8 cellular contexts compared by ENCODE assay signal in the genomic region with DNA sequence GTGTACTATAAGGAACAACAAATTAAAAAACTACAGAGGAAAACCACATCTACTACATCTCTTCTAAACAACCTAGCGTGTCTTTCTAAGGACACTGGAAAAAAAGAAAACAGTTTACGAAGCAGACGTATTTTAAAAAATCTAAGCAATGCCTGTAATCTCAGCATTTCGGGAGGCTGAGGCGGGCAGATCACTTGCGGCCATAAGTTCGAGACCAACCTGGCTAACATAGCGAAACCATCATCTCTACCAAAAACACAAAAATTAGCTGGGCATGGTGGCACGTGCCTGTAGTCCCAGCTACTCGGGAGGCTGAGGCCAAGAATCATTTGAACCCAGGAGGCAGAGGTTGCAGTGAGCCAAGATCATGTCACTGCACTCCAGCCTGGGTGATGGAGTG. TPM values are rescaled to one million over a fixed set of nuclear protein-coding genes. Genes with fewer than 3 reads are reported as not detected.
DNase-seq lines count a peak whose midpoint lies in the region; ATAC-seq, FAIRE-seq and TF ChIP-seq lines count a peak whose summit lies in the region.
"Not testable (repeated sequence)": the region's sequence is repeated elsewhere in the genome, so short reads cannot be mapped to it uniquely, and the experiment has no call there.

No MANE protein-coding gene starts in this region.

- not testable (repeated sequence) for H3K4me1 ChIP-seq in GM23338 (ENCODE audit: insufficient read depth); PC-9 (replicated peaks; ENCODE audit: insufficient read depth); GM12878 (ENCODE audit: control insufficient read depth, insufficient read depth, low read length)

- TF ChIP-seq RAD21 in GM12878 (IDR thresholded peaks at IDR 0.05; ENCODE audit: insufficient read depth, low read depth, low read length) = not testable (repeated sequence)

- intact Hi-C loops in PC-9 (cut with micrococcal nuclease; ENCODE audit: unreplicated experiment); activated CD4-positive, alpha-beta memory T cell treated with anti-CD3 and anti-CD28 coated beads for 36 hours (cut with micrococcal nuclease); GM12878 (cut with micrococcal nuclease; ENCODE audit: unreplicated experiment): not testable (repeated sequence)

- POLR2A ChIA-PET in PC-9 (lab: Charles Lee; ENCODE audit: unreplicated experiment); activated CD4-positive, alpha-beta memory T cell treated with anti-CD3 and anti-CD28 coated beads for 36 hours (lab: Charles Lee): not testable (repeated sequence)
- POLR2A ChIA-PET in GM12878 (lab: Charles Lee) = interaction anchor here (0.6 to 1.1 kb wide), 4 partner anchors 25 to 248 kb away, joined by 3 to 4 read pairs (median 3); no protein-coding TSS in a partner anchor

- not testable (repeated sequence) for H3K79me2 ChIP-seq in GM23338 (replicated peaks; ENCODE audit: insufficient read depth); PC-9 (ENCODE audit: low read depth); GM12878 (ENCODE audit: control insufficient read depth, insufficient read depth, low read length)

- TF ChIP-seq CTCF in GM23338 (conservative IDR thresholded peaks at IDR 0.05; ENCODE audit: low read depth in 2 of 2); PC-9 (conservative IDR thresholded peaks at IDR 0.05); GM12878 (IDR thresholded peaks at IDR 0.05 in 2 of 3, conservative IDR thresholded peaks at IDR 0.05 in 1 of 3; ENCODE audit: control insufficient read depth in 2 of 3, extremely low read depth in 1 of 3, insufficient read depth in 1 of 3, low read depth in 3 of 3, low read length in 3 of 3); osteocyte (IDR thresholded peaks at IDR 0.05): not testable (repeated sequence)

- not testable (repeated sequence) for H3K4me1 Mint-ChIP-seq in GM23338; activated T-helper 17 cell treated with anti-CD3 and anti-CD28 coated beads, Interleukin-2, amount 50 U/mL, for 72 hours; effector memory CD8-positive, alpha-beta T cell (ENCODE audit: low read depth in 2 of 2); osteocyte (ENCODE audit: unreplicated experiment)
- H3K4me1 Mint-ChIP-seq in activated CD4-positive, alpha-beta memory T cell treated with anti-CD3 and anti-CD28 coated beads for 36 hours (ENCODE audit: low read depth) = peaks cover 16% of the 10 kb centered on the region
- H3K4me1 Mint-ChIP-seq in stimulated activated naive B cell treated with anti-CD40 and anti-IgM and Interleukin-4, amounts not matched to agents 10 μg/mL and 1 μg/mL and 100 μg/mL, for 72 hours = peaks cover 15 to 33% of the 10 kb centered on the region in 2 donors

- not testable (repeated sequence) for H3F3A ChIP-seq in GM23338 (replicated peaks; ENCODE audit: low read depth)
- peaks cover 10% of the 10 kb centered on the region; the same call in 1 of the 2 replicates for H3F3A ChIP-seq in PC-9 (ENCODE audit: insufficient read depth, low read depth)

- in situ Hi-C loops in GM12878 (cut with MboI) = not testable (repeated sequence)

- H3K9ac ChIP-seq in GM12878 (ENCODE audit: control insufficient read depth, insufficient read depth, low read length) = not testable (repeated sequence)

- H3K36me3 ChIP-seq in GM23338 (ENCODE audit: insufficient read depth); PC-9 (ENCODE audit: low read depth); GM12878 (ENCODE audit: control insufficient read depth in 2 of 2, insufficient read depth in 2 of 2, low read length in 1 of 2): not testable (repeated sequence)

- H4K20me1 ChIP-seq in GM23338 (replicated peaks; ENCODE audit: insufficient read depth); PC-9 (ENCODE audit: insufficient read depth); GM12878 (ENCODE audit: control insufficient read depth, insufficient read depth): not testable (repeated sequence)

- H3K4me3 Mint-ChIP-seq in GM23338; activated CD4-positive, alpha-beta memory T cell treated with anti-CD3 and anti-CD28 coated beads for 36 hours; activated T-helper 17 cell treated with anti-CD3 and anti-CD28 coated beads, Interleukin-2, amount 50 U/mL, for 72 hours; effector memory CD8-positive, alpha-beta T cell; osteocyte (ENCODE audit: unreplicated experiment): not testable (repeated sequence)
- H3K4me3 Mint-ChIP-seq in stimulated activated naive B cell treated with anti-CD40 and anti-IgM and Interleukin-4, amounts not matched to agents 10 μg/mL and 1 μg/mL and 100 μg/mL, for 72 hours = peak overlapping the region; percentile 43 to 44

- TF ChIP-seq POLR2A in GM12878 (IDR thresholded peaks at IDR 0.05; ENCODE audit: low read depth, low read length) = not testable (repeated sequence)

- RAD21 ChIA-PET in GM12878 (lab: Charles Lee; ENCODE audit: unreplicated experiment) = interaction anchor here (0.6 to 1.4 kb wide), 6 partner anchors 34 to 288 kb away, joined by 3 to 12 read pairs (median 4); a partner anchor contains a TSS

- H3K27ac ChIP-seq in GM23338 (ENCODE audit: low read depth) = not testable (repeated sequence)
- H3K27ac ChIP-seq in PC-9 (peak overlapping the region; percentile 8; the same call in 1 of the 2 replicates), GM12878 (ENCODE audit: control insufficient read depth, insufficient read depth) (peak overlapping the region; percentile 24; the same call in 1 of the 2 replicates)

- TF ChIP-seq EP300 in GM12878 (IDR thresholded peaks at IDR 0.05; ENCODE audit: borderline replicate concordance in 1 of 2, control insufficient read depth in 1 of 2, low read depth in 2 of 2, low read length in 2 of 2) = not testable (repeated sequence)

- not testable (repeated sequence) for BruUV-seq in PC-9 (replicated peaks; lab: Mats Ljungman, UMichigan); GM12878 (replicated peaks; lab: Mats Ljungman, UMichigan)

- SMC1A ChIA-PET in GM12878 (lab: Charles Lee; ENCODE audit: uncharacterized antibody, unreplicated experiment) = interaction anchor here (0.7 to 1.6 kb wide), 11 partner anchors 9 to 137 kb away, joined by 3 to 7 read pairs (median 4); no protein-coding TSS in a partner anchor

- not testable (repeated sequence) for FAIRE-seq in GM12878 (lab: Jason Lieb, UNC)

- H3K36me3 Mint-ChIP-seq in GM23338 (ENCODE audit: low read depth) = peaks cover 64% of the 10 kb centered on the region; the same call in 2 of the 3 replicates
- H3K36me3 Mint-ChIP-seq in activated CD4-positive, alpha-beta memory T cell treated with anti-CD3 and anti-CD28 coated beads for 36 hours = peaks cover 33% of the 10 kb centered on the region
- H3K36me3 Mint-ChIP-seq in activated T-helper 17 cell treated with anti-CD3 and anti-CD28 coated beads, Interleukin-2, amount 50 U/mL, for 72 hours (ENCODE audit: low read depth) = peaks cover 94% of the 10 kb centered on the region
- H3K36me3 Mint-ChIP-seq in effector memory CD8-positive, alpha-beta T cell (ENCODE audit: insufficient read depth) = peaks cover 59% of the 10 kb centered on the region
- H3K36me3 Mint-ChIP-seq in osteocyte (ENCODE audit: unreplicated experiment) = peaks cover 48% of the 10 kb centered on the region
- H3K36me3 Mint-ChIP-seq in stimulated activated naive B cell treated with anti-CD40 and anti-IgM and Interleukin-4, amounts not matched to agents 10 μg/mL and 1 μg/mL and 100 μg/mL, for 72 hours = peaks cover 24 to 35% of the 10 kb centered on the region in 2 donors

- not testable (repeated sequence) for H3K4me3 ChIP-seq in GM23338, PC-9, GM12878

- CTCF ChIA-PET in PC-9 (lab: Charles Lee); activated CD4-positive, alpha-beta memory T cell treated with anti-CD3 and anti-CD28 coated beads for 36 hours (lab: Charles Lee): not testable (repeated sequence)
- CTCF ChIA-PET in GM12878 (lab: Yijun Ruan, JAX) = interaction anchor here (0.8 kb wide), 1 partner anchor 74 kb away, joined by 6 read pairs; no protein-coding TSS in a partner anchor

- ATAC-seq in GM23338; activated T-helper 17 cell treated with anti-CD3 and anti-CD28 coated beads, Interleukin-2, amount 50 U/mL, for 72 hours (replicated peaks); GM12878; effector memory CD8-positive, alpha-beta T cell (replicated peaks); stimulated activated naive B cell treated with anti-CD40 and anti-IgM and Interleukin-4, amounts not matched to agents 10 μg/mL and 1 μg/mL and 100 μg/mL, for 72 hours (replicated peaks): not testable (repeated sequence)

- H3K9me3 ChIP-seq in PC-9 (ENCODE audit: insufficient read depth, low read depth); GM12878 (replicated peaks; ENCODE audit: control insufficient read depth, insufficient read depth, low read length): not testable (repeated sequence)

- H3K27me3 ChIP-seq in GM23338 (ENCODE audit: insufficient read depth); PC-9 (ENCODE audit: insufficient read depth, low read depth); GM12878 (replicated peaks in 1 of 2; ENCODE audit: control insufficient read depth in 2 of 2, insufficient read depth in 2 of 2, low read length in 1 of 2): not testable (repeated sequence)

- DNase-seq in GM23338 (ENCODE audit: low spot score); PC-9; activated CD4-positive, alpha-beta memory T cell treated with anti-CD3 and anti-CD28 coated beads for 36 hours; GM12878 (ENCODE audit: low read depth, low spot score); effector memory CD8-positive, alpha-beta T cell; osteocyte (ENCODE audit: extremely low spot score, unreplicated experiment); stimulated activated naive B cell treated with anti-CD40 and anti-IgM and Interleukin-4, amounts not matched to agents 10 μg/mL and 1 μg/mL and 100 μg/mL, for 72 hours: not testable (repeated sequence)

- not testable (repeated sequence) for H3K27me3 Mint-ChIP-seq in GM23338 (ENCODE audit: insufficient read depth, low read depth, poor library complexity); activated CD4-positive, alpha-beta memory T cell treated with anti-CD3 and anti-CD28 coated beads for 36 hours; activated T-helper 17 cell treated with anti-CD3 and anti-CD28 coated beads, Interleukin-2, amount 50 U/mL, for 72 hours; effector memory CD8-positive, alpha-beta T cell; osteocyte (ENCODE audit: unreplicated experiment); stimulated activated naive B cell treated with anti-CD40 and anti-IgM and Interleukin-4, amounts not matched to agents 10 μg/mL and 1 μg/mL and 100 μg/mL, for 72 hours

- H3K4me2 ChIP-seq in GM23338; PC-9; GM12878 (ENCODE audit: control insufficient read depth, insufficient read depth): not testable (repeated sequence)

- H3K27ac Mint-ChIP-seq in GM23338 (0 out of 2 replicates have a peak overlapping the region, but pooled peaks have one; percentile 24), osteocyte (ENCODE audit: unreplicated experiment) (peak overlapping the region; percentile 42)
- H3K27ac Mint-ChIP-seq in activated CD4-positive, alpha-beta memory T cell treated with anti-CD3 and anti-CD28 coated beads for 36 hours = peak overlapping the region; percentile 34
- peak overlapping the region; percentile 52 for H3K27ac Mint-ChIP-seq in activated T-helper 17 cell treated with anti-CD3 and anti-CD28 coated beads, Interleukin-2, amount 50 U/mL, for 72 hours
- H3K27ac Mint-ChIP-seq in effector memory CD8-positive, alpha-beta T cell = peak overlapping the region; percentile 9 to 31
- H3K27ac Mint-ChIP-seq in stimulated activated naive B cell treated with anti-CD40 and anti-IgM and Interleukin-4, amounts not matched to agents 10 μg/mL and 1 μg/mL and 100 μg/mL, for 72 hours = not testable (repeated sequence)

- not testable (repeated sequence) for H3K9me2 ChIP-seq in GM23338 (ENCODE audit: insufficient read depth); PC-9 (ENCODE audit: insufficient read depth)

- WGBS in GM12878 (ENCODE audit: insufficient coverage, insufficient replicate concordance, low lambda C conversion rate, missing lambda C conversion rate) = 97% methylated on average over 10 of the region's 10 CpGs

- H2AFZ ChIP-seq in GM23338; PC-9; GM12878 (ENCODE audit: control insufficient read depth, low read depth, low read length): not testable (repeated sequence)

- not testable (repeated sequence) for H3K9me3 Mint-ChIP-seq in GM23338; activated CD4-positive, alpha-beta memory T cell treated with anti-CD3 and anti-CD28 coated beads for 36 hours; activated T-helper 17 cell treated with anti-CD3 and anti-CD28 coated beads, Interleukin-2, amount 50 U/mL, for 72 hours; effector memory CD8-positive, alpha-beta T cell; osteocyte (ENCODE audit: unreplicated experiment); stimulated activated naive B cell treated with anti-CD40 and anti-IgM and Interleukin-4, amounts not matched to agents 10 μg/mL and 1 μg/mL and 100 μg/mL, for 72 hours

RNA-seq across cellular contexts. Expression of a gene that starts 23.2 kb away (rescaled TPM):
- total RNA-seq in GM23338 (2014; rRNA removed; shearing (Covaris generic)) = 2.0 and 2.4 TPM in 2 replicates
- polyA plus RNA-seq in GM23338 (2016; fragmentation: Nextera tagmentation; extraction: Ambion mirVana) = 0.55 TPM in 1 of 2 replicates, not detected in the other
- 1.7 and 4.3 TPM in 2 replicates for total RNA-seq in PC-9 (2021)
- total RNA-seq in activated CD4-positive, alpha-beta memory T cell treated with anti-CD3 and anti-CD28 coated beads for 36 hours = under 1 TPM; 0.36 to 0.48 TPM
- total RNA-seq in activated T-helper 17 cell treated with anti-CD3 and anti-CD28 coated beads, Interleukin-2, amount 50 U/mL, for 72 hours = 1 to 10 TPM in 1 of 2 donors, under 1 TPM in 1; 0.61 to 1.6 TPM
- total RNA-seq in GM12878 (2013; cell fraction: nucleolus; rRNA removed) = 3.4 and 4.3 TPM in 2 replicates
- 0.11 and 0.17 TPM in 2 replicates for total RNA-seq in GM12878 (2014; rRNA removed)
- 0.18 and 0.37 TPM in 2 replicates for total RNA-seq in GM12878 (2014; rRNA removed; fragmentation: Illumina TruSeq; extraction: Trizol)
- 0.15 and 0.29 TPM in 2 replicates for total RNA-seq in GM12878 (2021)
- polyA plus RNA-seq in GM12878 (2011; ENCODE audit: low read depth) = not detected
- polyA plus RNA-seq in GM12878 (2011; rRNA removed) = 0.19 and 0.45 TPM in 2 replicates
- polyA plus RNA-seq in GM12878 (2011; cell fraction: cytosol; rRNA removed) = 0.18 and 0.36 TPM in 2 replicates
- 0.79 and 0.97 TPM in 2 replicates for polyA plus RNA-seq in GM12878 (2011; cell fraction: nucleus; rRNA removed)
- polyA plus RNA-seq in GM12878 (2012) = 0.08 and 0.31 TPM in 2 replicates
- polyA plus RNA-seq in GM12878 (2014; fragmentation: Illumina TruSeq; extraction: Trizol) = 0.09 TPM in 1 of 2 replicates, not detected in the other
- polyA plus RNA-seq in GM12878 (2014; fragmentation: Nextera tagmentation; extraction: Ambion mirVana) = not detected
- polyA plus RNA-seq in GM12878 (2014; rRNA removed) = 0.06 and 0.09 TPM in 2 replicates
- under 1 TPM; 0.12 to 0.40 TPM for polyA plus RNA-seq in GM12878 (2016; fragmentation: Nextera tagmentation; extraction: Ambion mirVana)
- 1.9 and 2.0 TPM in 2 replicates for polyA minus RNA-seq in GM12878 (2011; rRNA and poly(A)+ RNA removed)
- not detected in 2 replicates for polyA minus RNA-seq in GM12878 (2011; cell fraction: cytosol; rRNA and poly(A)+ RNA removed)
- polyA minus RNA-seq in GM12878 (2011; cell fraction: nucleus; rRNA and poly(A)+ RNA removed) = 1.9 and 5.3 TPM in 2 replicates
- total RNA-seq in osteocyte = 6.8 and 10.1 TPM in 2 replicates
